Comparison of ENCODE assay signal across 17 cellular contexts in genomic region chr6:40735126-40735920, GRCh38.
DNase-seq lines count a peak whose midpoint lies in the region; ATAC-seq lines count a peak whose summit lies in the region.
"Had no signal": no experiment of that assay in that cellular context is flagged by ENCODE, and none has a peak within 500 bp of the region (broad histone marks: within the 10 kb centered on the region; RNA-seq: fewer than 3 reads in every experiment).

No MANE protein-coding gene starts in this region.

- peak; percentile 20 for ATAC-seq in stimulated activated effector memory CD8-positive, alpha-beta T cell treated with anti-CD3 and anti-CD28 coated beads, Interleukin-12 subunit alpha, Interleukin-12 subunit beta, amount 100 ng/mL, for 72 hours
- no peak for ATAC-seq in GM21360 (IDR thresholded peaks at IDR 0.05; ENCODE audit: unreplicated experiment)

- DNase-seq in DMS79 treated with DMSO at 0.1 percent for 48 hours (lab: John Stamatoyannopoulos, UW) = peak; percentile 15
- no peak for DNase-seq in DMS79 (lab: John Stamatoyannopoulos, UW)
- peak; percentile 20 for DNase-seq in RPMI7951 (ENCODE audit: low read depth)
- DNase-seq in left kidney (ENCODE audit: low read depth, low spot score) = peak; percentile 57
- DNase-seq in stimulated activated effector memory CD8-positive, alpha-beta T cell treated with anti-CD3 and anti-CD28 coated beads, Interleukin-12 subunit alpha, Interleukin-12 subunit beta, amount 100 ng/mL, for 72 hours (ENCODE audit: low spot score in 2 of 2) = no peak
- DNase-seq in G401 (ENCODE audit: low spot score) = no peak
- no peak for DNase-seq in NCI-H2227 (lab: John Stamatoyannopoulos, UW; ENCODE audit: unreplicated experiment)
- DNase-seq: COR-L47, DMS 273 treated with DMSO at 0.1 percent for 48 hours, KG1, NCI-H1436, NCI-H1930, NCI-H510A treated with DMSO at 0.1 percent for 48 hours, NCI-H82, OCI-M1, SJCRH30 had no signal

- H3K4me1 Mint-ChIP-seq in stimulated activated effector memory CD8-positive, alpha-beta T cell treated with anti-CD3 and anti-CD28 coated beads, Interleukin-12 subunit alpha, Interleukin-12 subunit beta, amount 100 ng/mL, for 72 hours = no peaks in the 10 kb centered on the region

- H3K4me3 Mint-ChIP-seq in stimulated activated effector memory CD8-positive, alpha-beta T cell treated with anti-CD3 and anti-CD28 coated beads, Interleukin-12 subunit alpha, Interleukin-12 subunit beta, amount 100 ng/mL, for 72 hours = no peak overlapping the region

- H3K9me3 Mint-ChIP-seq in stimulated activated effector memory CD8-positive, alpha-beta T cell treated with anti-CD3 and anti-CD28 coated beads, Interleukin-12 subunit alpha, Interleukin-12 subunit beta, amount 100 ng/mL, for 72 hours = no peaks in the 10 kb centered on the region

- H3K27ac Mint-ChIP-seq in stimulated activated effector memory CD8-positive, alpha-beta T cell treated with anti-CD3 and anti-CD28 coated beads, Interleukin-12 subunit alpha, Interleukin-12 subunit beta, amount 100 ng/mL, for 72 hours = no peak overlapping the region

- in situ Hi-C loops in G401 (cut with HindIII; ENCODE audit: low sequenced_read_pairs) = no loop called here

- H3K36me3 Mint-ChIP-seq in stimulated activated effector memory CD8-positive, alpha-beta T cell treated with anti-CD3 and anti-CD28 coated beads, Interleukin-12 subunit alpha, Interleukin-12 subunit beta, amount 100 ng/mL, for 72 hours = no peaks in the 10 kb centered on the region

Comparison
In these comparisons a context has a peak if more than half of its experiments do, and no peak if none do; other contexts are left out.
1. DNase-seq: peak in DMS79 treated with DMSO at 0.1 percent for 48 hours (single experiment), RPMI7951 (single experiment) and left kidney (single experiment); none in DMS79 (single experiment), stimulated activated effector memory CD8-positive, alpha-beta T cell treated with anti-CD3 and anti-CD28 coated beads, Interleukin-12 subunit alpha, Interleukin-12 subunit beta, amount 100 ng/mL, for 72 hours (0 of 2), G401 (single experiment) and NCI-H2227 (single experiment).